ENCODE assay signal across 24 cellular contexts in genomic region chr17:77417575-77417974, GRCh38.
DNase-seq lines count a peak whose midpoint lies in the region; FAIRE-seq and TF ChIP-seq lines count a peak whose summit lies in the region.
"Had no signal": no experiment of that assay in that cellular context is flagged by ENCODE, and none has a peak within 500 bp of the region (broad histone marks: within the 10 kb centered on the region; RNA-seq: fewer than 3 reads in every experiment).

No MANE protein-coding gene starts in this region.

- peak overlapping the region in 4 of 11 experiments; percentile 11 to 79 (median 78); a peak in 4 of 22 replicates for H3K9ac ChIP-seq in BLaER1 treated with 17β-estradiol and CSF1 and Interleukin-3, amounts not matched to agents 10 nM and 100 nM

- peaks cover 40% of the 10 kb centered on the region for H3K4me1 Mint-ChIP-seq in neural crest cell

- peaks cover 4% of the 10 kb centered on the region for H3K36me3 Mint-ChIP-seq in neural crest cell (ENCODE audit: low read depth)

- peak; percentile 28 for FAIRE-seq in bronchial epithelial cell (lab: Jason Lieb, UNC)
- FAIRE-seq: astrocyte, H54, TTC549 had no signal

- peak overlapping the region; percentile 19 for H3K27ac Mint-ChIP-seq in neural crest cell (ENCODE audit: unreplicated experiment)
- H3K27ac Mint-ChIP-seq: activated naive CD4-positive, alpha-beta T cell treated with anti-CD3 and anti-CD28 coated beads, Interleukin-2, amount 50 U/mL, for 24 hours; stimulated activated memory B cell treated with anti-CD40 and anti-IgM and Interleukin-4, amounts not matched to agents 10 μg/mL and 1 μg/mL and 100 μg/mL, for 72 hours had no signal

- no peaks in the 10 kb centered on the region for H3K9me3 Mint-ChIP-seq in neural crest cell
- H3K9me3 Mint-ChIP-seq: activated naive CD4-positive, alpha-beta T cell treated with anti-CD3 and anti-CD28 coated beads, Interleukin-2, amount 50 U/mL, for 24 hours; stimulated activated memory B cell treated with anti-CD40 and anti-IgM and Interleukin-4, amounts not matched to agents 10 μg/mL and 1 μg/mL and 100 μg/mL, for 72 hours; T-cell had no signal

- peak overlapping the region in 6 of 11 experiments; percentile 21 to 99 (median 98); a peak in 7 of 22 replicates for H3K27ac ChIP-seq in BLaER1 treated with 17β-estradiol and CSF1 and Interleukin-3, amounts not matched to agents 10 nM and 100 nM
- H3K27ac ChIP-seq: epithelial cell of prostate, heart right ventricle, testis had no signal

- no peaks in the 10 kb centered on the region for H3K27me3 Mint-ChIP-seq in neural crest cell (ENCODE audit: low read depth)
- H3K27me3 Mint-ChIP-seq: activated CD8-positive, alpha-beta memory T cell treated with anti-CD3 and anti-CD28 coated beads, Interleukin-2, amount 10 ng/mL, durations not matched to agents 7 days and 5 days; activated naive CD4-positive, alpha-beta T cell treated with anti-CD3 and anti-CD28 coated beads, Interleukin-2, amount 50 U/mL, for 24 hours; stimulated activated memory B cell treated with anti-CD40 and anti-IgM and Interleukin-4, amounts not matched to agents 10 μg/mL and 1 μg/mL and 100 μg/mL, for 72 hours; T-cell had no signal

- peaks cover 5 to 46% (median 24%) of the 10 kb centered on the region in 11 experiments; a peak in 18 of 22 replicates for H3K36me3 ChIP-seq in BLaER1 treated with 17β-estradiol and CSF1 and Interleukin-3, amounts not matched to agents 10 nM and 100 nM
- peaks cover 6% of the 10 kb centered on the region for H3K36me3 ChIP-seq in bronchial epithelial cell (ENCODE audit: control insufficient read depth, insufficient read depth, low read length)
- H3K36me3 ChIP-seq: prostate gland had no signal

- no peak overlapping the region for H3K4me3 Mint-ChIP-seq in neural crest cell
- H3K4me3 Mint-ChIP-seq: activated CD8-positive, alpha-beta memory T cell treated with anti-CD3 and anti-CD28 coated beads, Interleukin-2, amount 10 ng/mL, durations not matched to agents 7 days and 5 days; activated naive CD4-positive, alpha-beta T cell treated with anti-CD3 and anti-CD28 coated beads, Interleukin-2, amount 50 U/mL, for 24 hours; stimulated activated memory B cell treated with anti-CD40 and anti-IgM and Interleukin-4, amounts not matched to agents 10 μg/mL and 1 μg/mL and 100 μg/mL, for 72 hours had no signal

- peaks cover 0 to 2% (median 0%) of the 10 kb centered on the region in 11 experiments; a peak in 2 of 22 replicates for H3K9me3 ChIP-seq in BLaER1 treated with 17β-estradiol and CSF1 and Interleukin-3, amounts not matched to agents 10 nM and 100 nM (replicated peaks in 1 of 11)
- H3K9me3 ChIP-seq: prostate gland, testis had no signal

- peak; percentile 5 for DNase-seq in COLO668 (lab: John Stamatoyannopoulos, UW; ENCODE audit: unreplicated experiment)
- DNase-seq in bronchial epithelial cell (ENCODE audit: low read depth) = no peak
- DNase-seq in neural crest cell (ENCODE audit: low read depth, low spot score) = no peak
- DNase-seq in NCI-H82 (lab: John Stamatoyannopoulos, UW) = no peak
- no peak for DNase-seq in A172 (ENCODE audit: low spot score)
- no peak for DNase-seq in NCI-H82 treated with DMSO at 0.1 percent for 48 hours (lab: John Stamatoyannopoulos, UW; ENCODE audit: unreplicated experiment)
- DNase-seq: activated CD8-positive, alpha-beta memory T cell treated with anti-CD3 and anti-CD28 coated beads, Interleukin-2, amount 10 ng/mL, durations not matched to agents 7 days and 5 days; cerebellar nuclear complex; heart right ventricle; left ventricle myocardium superior; NCI-H1105 treated with DMSO at 0.1 percent for 48 hours; PC-3; SIG-M5; stimulated activated CD4-positive, alpha-beta T cell treated with anti-CD3 and anti-CD28 coated beads, Interleukin-1b, Interleukin-23, amount 100 ng/mL, for 48 hours; T-cell; testis had no signal

- peaks cover 0 to 100% (median 35%) of the 10 kb centered on the region in 11 experiments; a peak in 16 of 22 replicates for H4K20me1 ChIP-seq in BLaER1 treated with 17β-estradiol and CSF1 and Interleukin-3, amounts not matched to agents 10 nM and 100 nM

- no peak overlapping the region for H3K4me3 ChIP-seq in BLaER1 treated with 17β-estradiol and CSF1 and Interleukin-3, amounts not matched to agents 10 nM and 100 nM
- H3K4me3 ChIP-seq in bronchial epithelial cell (ENCODE audit: low read depth, low read length) = no peak overlapping the region
- H3K4me3 ChIP-seq: heart right ventricle, prostate gland, testis had no signal

- TF ChIP-seq CTCF in bronchial epithelial cell (IDR thresholded peaks at IDR 0.05; ENCODE audit: insufficient read depth, low read length, severe bottlenecking) (no peak), neural crest cell (conservative IDR thresholded peaks at IDR 0.05) (no peak)

- H3K27me3 ChIP-seq in BLaER1 treated with 17β-estradiol and CSF1 and Interleukin-3, amounts not matched to agents 10 nM and 100 nM = no peaks in the 10 kb centered on the region
- no peaks in the 10 kb centered on the region for H3K27me3 ChIP-seq in bronchial epithelial cell (ENCODE audit: control insufficient read depth, insufficient read depth, low read length)
- H3K27me3 ChIP-seq: heart right ventricle, testis had no signal

- H3K4me1 ChIP-seq in BLaER1 treated with 17β-estradiol and CSF1 and Interleukin-3, amounts not matched to agents 10 nM and 100 nM = peaks cover 66 to 100% (median 99%) of the 10 kb centered on the region in 10 experiments

- H3K4me2 ChIP-seq in BLaER1 treated with 17β-estradiol and CSF1 and Interleukin-3, amounts not matched to agents 10 nM and 100 nM = peak overlapping the region in 10 of 11 experiments; percentile 82 to 100 (median 98); a peak in 18 of 22 replicates
